ENCODE assay signal across 22 cellular contexts in genomic region chr4:1213336-1213995, GRCh38.
"Had no signal": no experiment of that assay in that cellular context is flagged by ENCODE, and none has a peak within 500 bp of the region (broad histone marks: within the 10 kb centered on the region; RNA-seq: fewer than 3 reads in every experiment).

No MANE protein-coding gene starts in this region.

- H3K4me1 ChIP-seq: neural progenitor cell had no signal

- H3K9me3 ChIP-seq: adrenal gland, left lung, mucosa of descending colon, psoas muscle, stomach had no signal

- H3K36me3 ChIP-seq: neural progenitor cell had no signal

- DNase-seq: activated CD4-positive, alpha-beta T cell treated with anti-CD3 and anti-CD28 coated beads, Interleukin-2, amount 50 U/mL, for 4 hours; activated gamma-delta T cell; adrenal gland; dermis blood vessel endothelial cell; effector memory CD8-positive, alpha-beta T cell; foreskin melanocyte; hypothalamus; naive thymus-derived CD4-positive, alpha-beta T cell; stimulated activated CD4-positive, alpha-beta T cell treated with anti-CD3 and anti-CD28 coated beads, Interleukin-4, amount 100 ng/mL, for 1 hour; stomach; SW 1271; T-helper 2 cell had no signal

- ATAC-seq: activated naive CD4-positive, alpha-beta T cell treated with anti-CD3 and anti-CD28 coated beads, Interleukin-2, amount 50 U/mL, for 72 hours; effector memory CD8-positive, alpha-beta T cell; left lung; mucosa of descending colon; naive thymus-derived CD4-positive, alpha-beta T cell; sciatic nerve had no signal

- H3K27ac ChIP-seq: neural progenitor cell, psoas muscle had no signal

- FAIRE-seq: astrocyte, bronchial epithelial cell, keratinocyte had no signal

- H3K27me3 ChIP-seq: adrenal gland, left lung, neural progenitor cell, stomach had no signal

- H3K9ac ChIP-seq: neural progenitor cell had no signal

- H3K4me3 ChIP-seq: adrenal gland, left lung, mucosa of descending colon, neural progenitor cell, psoas muscle, smooth muscle cell, stomach had no signal
